Comparison of ENCODE assay signal across 8 cellular contexts in the genomic region with DNA sequence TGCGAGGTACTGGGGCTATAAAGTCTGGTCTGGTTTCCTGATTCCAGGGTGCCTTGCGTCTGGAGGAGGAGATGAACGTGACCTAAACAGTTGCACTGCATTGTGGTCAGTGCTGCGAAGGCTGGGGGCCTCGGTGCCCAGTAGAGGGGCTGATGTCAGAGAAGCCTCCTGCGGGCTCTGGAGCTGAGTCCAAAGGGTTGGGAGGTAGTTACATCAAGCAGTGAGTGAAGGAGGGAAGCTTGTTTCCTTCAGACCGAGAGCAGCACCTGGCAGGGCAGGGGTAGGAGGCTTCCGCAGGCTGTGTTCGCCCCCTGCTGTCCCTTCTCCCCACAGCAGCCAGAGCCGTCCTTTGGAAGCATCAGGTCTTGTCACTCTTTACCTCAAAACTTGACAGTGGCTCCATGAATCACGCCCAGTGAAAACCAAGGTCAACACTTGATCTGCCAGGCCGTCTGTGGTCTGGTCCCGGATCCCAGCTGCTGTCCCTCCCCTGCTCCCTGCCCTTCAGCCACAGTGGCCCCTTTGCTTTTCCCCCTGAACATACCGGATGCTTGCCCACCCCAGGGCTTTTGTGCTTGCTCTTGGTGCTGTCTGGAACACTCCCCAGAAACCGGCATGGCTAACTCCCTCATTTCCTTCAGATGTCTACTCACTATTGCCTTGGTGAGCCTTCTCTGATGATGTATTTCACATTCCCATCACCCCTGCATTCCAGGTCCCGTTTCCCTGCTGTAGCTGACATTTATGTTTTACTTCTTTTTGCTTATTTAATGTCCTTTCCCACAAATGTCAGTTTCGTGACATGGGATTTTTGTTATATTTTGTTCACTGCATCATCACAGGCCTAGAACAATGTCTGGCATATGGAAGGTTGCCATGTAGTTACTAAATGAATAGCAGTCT. TPM values are rescaled to one million over a fixed set of nuclear protein-coding genes. Genes with fewer than 3 reads are reported as not detected.
DNase-seq lines count a peak whose midpoint lies in the region; ATAC-seq and TF ChIP-seq lines count a peak whose summit lies in the region.

No MANE protein-coding gene starts in this region.

- H3K27ac Mint-ChIP-seq in MCF 10A (ENCODE audit: low read depth, unreplicated experiment) = peak overlapping the region; percentile 97

- no TSS peak for BruUV-seq in MCF 10A (replicated peaks; lab: Mats Ljungman, UMichigan)

- no peaks in the 10 kb centered on the region for H3K9me3 Mint-ChIP-seq in MCF 10A (ENCODE audit: unreplicated experiment)

- peaks cover 70% of the 10 kb centered on the region for H3K79me2 ChIP-seq in DOHH2 (ENCODE audit: control insufficient read depth, low read length)

- TF ChIP-seq CTCF in DOHH2 (IDR thresholded peaks at IDR 0.05; ENCODE audit: low read depth, low read length, poor library complexity, severe bottlenecking) = peak; percentile 84
- peak; percentile 31 for TF ChIP-seq CTCF in MCF 10A (IDR thresholded peaks at IDR 0.05; ENCODE audit: unreplicated experiment)

- peaks cover 49% of the 10 kb centered on the region for H3K36me3 ChIP-seq in DOHH2 (ENCODE audit: control insufficient read depth, low read length)

- H3K4me1 ChIP-seq in DOHH2 (ENCODE audit: control insufficient read depth, low read length) = peaks cover 22% of the 10 kb centered on the region

- H3K4me1 Mint-ChIP-seq in MCF 10A (ENCODE audit: insufficient read depth, unreplicated experiment) = peaks cover 33% of the 10 kb centered on the region

- no peak overlapping the region for H3K4me3 ChIP-seq in DOHH2 (ENCODE audit: low read length)

- DNase-seq in LHCN-M2 (ENCODE audit: low read depth) = peak; percentile 95
- DNase-seq in T-helper 9 cell = peak; percentile 21
- DNase-seq in MCF 10A (ENCODE audit: unreplicated experiment) = peak; percentile 40
- DNase-seq in left kidney (ENCODE audit: low read depth, low spot score) = peak; percentile 70
- peak; percentile 37 for DNase-seq in stimulated activated CD4-positive, alpha-beta T cell treated with anti-CD3 and anti-CD28 coated beads, Interleukin-4, amount 100 ng/mL, for 4 hours

- no peaks in the 10 kb centered on the region for H3K9me3 ChIP-seq in DOHH2 (ENCODE audit: control insufficient read depth, insufficient read depth, low read length)

- H3K4me3 Mint-ChIP-seq in MCF 10A (ENCODE audit: unreplicated experiment) = no peak overlapping the region

- ATAC-seq in HG03520 (IDR thresholded peaks at IDR 0.05; ENCODE audit: unreplicated experiment) (no peak), HG02884 (IDR thresholded peaks at IDR 0.05; ENCODE audit: unreplicated experiment) (no peak)

- POLR2A ChIA-PET in MCF 10A (lab: Yijun Ruan, JAX) = interaction anchor here (0.7 to 5.0 kb wide), 2 partner anchors 7 to 10 kb away, joined by 3 to 205 read pairs; a partner anchor contains a TSS

- no peaks in the 10 kb centered on the region for H3K27me3 ChIP-seq in DOHH2 (ENCODE audit: control insufficient read depth, low read length)

- peaks cover 13% of the 10 kb centered on the region; the same call in 1 of the 2 replicates for H4K20me1 ChIP-seq in DOHH2 (ENCODE audit: control insufficient read depth, insufficient read depth, low read depth, low read length)

- intact Hi-C loops in MCF 10A (cut with micrococcal nuclease) = loop anchor here (10.0 kb wide), 1 partner anchor 328 kb away; no protein-coding TSS in a partner anchor

- no peaks in the 10 kb centered on the region for H3K9me2 ChIP-seq in DOHH2 (replicated peaks; ENCODE audit: control insufficient read depth, low read length)

- H3K27me3 Mint-ChIP-seq in MCF 10A (ENCODE audit: insufficient read depth, unreplicated experiment) = no peaks in the 10 kb centered on the region

- CTCF ChIA-PET in MCF 10A (lab: Yijun Ruan, JAX) = interaction anchor here (0.7 to 1.5 kb wide), 9 partner anchors 9 to 329 kb away, joined by 3 to 7 read pairs (median 3); no protein-coding TSS in a partner anchor

- H3K36me3 Mint-ChIP-seq in MCF 10A (ENCODE audit: insufficient read depth, unreplicated experiment) = peaks cover 57% of the 10 kb centered on the region

- no peaks in the 10 kb centered on the region for H3F3A ChIP-seq in DOHH2 (ENCODE audit: control insufficient read depth, insufficient read depth)

- H3K4me2 ChIP-seq in DOHH2 (ENCODE audit: low read length) = no peak overlapping the region

- H3K27ac ChIP-seq in DOHH2 (ENCODE audit: low read depth, low read length) = no peak overlapping the region

RNA-seq across cellular contexts. Expression of a gene that starts 7.0 kb away (rescaled TPM):
- total RNA-seq in LHCN-M2 (2014; rRNA removed) (133 and 177 TPM in 2 replicates), MCF 10A (2022) (127 and 145 TPM in 2 replicates)
- 493 TPM for polyA plus RNA-seq in LHCN-M2 (2012)

RNA-seq across cellular contexts. Expression of a gene that starts 35.3 kb away (rescaled TPM):
- total RNA-seq in LHCN-M2 (2014; rRNA removed) (41.0 and 44.2 TPM in 2 replicates), MCF 10A (2022) (10.5 and 10.7 TPM in 2 replicates)
- 72.0 TPM for polyA plus RNA-seq in LHCN-M2 (2012)

Comparison
In these comparisons a context has a peak if more than half of its experiments do, and no peak if none do; other contexts are left out.
1. DNase-seq: peak in every context shown above with its lines; median percentile 95 in LHCN-M2; 70 in left kidney; 40 in MCF 10A; 37 in stimulated activated CD4-positive, alpha-beta T cell treated with anti-CD3 and anti-CD28 coated beads, Interleukin-4, amount 100 ng/mL, for 4 hours; 21 in T-helper 9 cell.